Comparison of ENCODE assay signal across 9 cellular contexts in genomic region chr11:130449246-130449990, GRCh38. TPM values are rescaled to one million over a fixed set of nuclear protein-coding genes. Genes with fewer than 3 reads are reported as not detected.
DNase-seq lines count a peak whose midpoint lies in the region; ATAC-seq, FAIRE-seq and TF ChIP-seq lines count a peak whose summit lies in the region.
"Had no signal": no experiment of that assay in that cellular context is flagged by ENCODE, and none has a peak within 500 bp of the region (broad histone marks: within the 10 kb centered on the region; RNA-seq: fewer than 3 reads in every experiment).

No MANE protein-coding gene starts in this region.

- H3K4me3 Mint-ChIP-seq in endodermal cell = peak overlapping the region; percentile 63
- peak overlapping the region in 6 of 10 donors; percentile 31 to 74 (median 53) for H3K4me3 Mint-ChIP-seq in naive thymus-derived CD4-positive, alpha-beta T cell

- no peaks in the 10 kb centered on the region for H3K9me3 ChIP-seq in A549
- no peaks in the 10 kb centered on the region for H3K9me3 ChIP-seq in endodermal cell (ENCODE audit: control insufficient read depth, low read length)
- H3K9me3 ChIP-seq in naive thymus-derived CD4-positive, alpha-beta T cell (ENCODE audit: control insufficient read depth in 2 of 3, low read length in 3 of 3) = no peaks in the 10 kb centered on the region

- no peak overlapping the region for H3K27ac Mint-ChIP-seq in endodermal cell
- no peak overlapping the region for H3K27ac Mint-ChIP-seq in naive thymus-derived CD4-positive, alpha-beta T cell

- intact Hi-C loops in naive thymus-derived CD4-positive, alpha-beta T cell (cut with micrococcal nuclease) = no loop called here

- 21% methylated on average over 20 of the region's 71 CpGs for WGBS in A549 (ENCODE audit: missing lambda C conversion rate)
- 4% methylated on average over 20 to 71 of the region's 71 CpGs for WGBS in endodermal cell (ENCODE audit: insufficient coverage in 1 of 2, insufficient read length in 1 of 2), 2 experiments

- H3K36me3 Mint-ChIP-seq in endodermal cell (ENCODE audit: low read depth) = no peaks in the 10 kb centered on the region
- H3K36me3 Mint-ChIP-seq in naive thymus-derived CD4-positive, alpha-beta T cell = no peaks in the 10 kb centered on the region

- no peak overlapping the region for H3K9ac ChIP-seq in endodermal cell (ENCODE audit: extremely low read depth, low read length, poor library complexity, severe bottlenecking)

- H3K27me3 ChIP-seq in endodermal cell (ENCODE audit: control insufficient read depth, insufficient read depth, low read length, poor library complexity, severe bottlenecking) = peaks cover 41% of the 10 kb centered on the region
- no peaks in the 10 kb centered on the region for H3K27me3 ChIP-seq in naive thymus-derived CD4-positive, alpha-beta T cell (ENCODE audit: control insufficient read depth in 2 of 2, insufficient read depth in 2 of 2, low read length in 2 of 2)

- no peak for TF ChIP-seq CTCF in A549 (IDR thresholded peaks at IDR 0.05)
- no peak for TF ChIP-seq CTCF in endodermal cell (conservative IDR thresholded peaks at IDR 0.05)

- FAIRE-seq in A549 (lab: Jason Lieb, UNC) = no peak

- TF ChIP-seq POLR2A in A549 (IDR thresholded peaks at IDR 0.05; ENCODE audit: low read length) = 0 out of 2 replicates have a peak, but pooled peaks have one; percentile 3

- POLR2A ChIA-PET in A549 (lab: Yijun Ruan, JAX) = no interaction called here
- POLR2A ChIA-PET in naive thymus-derived CD4-positive, alpha-beta T cell (lab: Charles Lee) = no interaction called here

- no peaks in the 10 kb centered on the region for H3K36me3 ChIP-seq in endodermal cell (ENCODE audit: control insufficient read depth, insufficient read depth, low read length)
- H3K36me3 ChIP-seq in naive thymus-derived CD4-positive, alpha-beta T cell (ENCODE audit: control insufficient read depth in 2 of 3, insufficient read depth in 3 of 3, low read length in 3 of 3) = no peaks in the 10 kb centered on the region

- peaks cover 5% of the 10 kb centered on the region for H3K4me1 Mint-ChIP-seq in endodermal cell
- peaks cover 0 to 11% (median 4%) of the 10 kb centered on the region in 7 donors for H3K4me1 Mint-ChIP-seq in naive thymus-derived CD4-positive, alpha-beta T cell

- H3K27ac ChIP-seq in A549 (peak overlapping the region; percentile 70 to 83), endodermal cell (ENCODE audit: low read depth, low read length) (no peak overlapping the region)
- no peak overlapping the region for H3K27ac ChIP-seq in naive thymus-derived CD4-positive, alpha-beta T cell (ENCODE audit: low read depth, low read length)

- H3K4me2 ChIP-seq in A549 = peak overlapping the region; percentile 99

- peaks cover 1% of the 10 kb centered on the region for H3K9me3 Mint-ChIP-seq in endodermal cell
- peaks cover 0 to 1% (median 0%) of the 10 kb centered on the region in 11 donors for H3K9me3 Mint-ChIP-seq in naive thymus-derived CD4-positive, alpha-beta T cell

- peaks cover 16% of the 10 kb centered on the region; the same call in 1 of the 3 replicates for H3K4me1 ChIP-seq in A549
- H3K4me1 ChIP-seq in endodermal cell (ENCODE audit: control insufficient read depth, insufficient read depth, low read length) = no peaks in the 10 kb centered on the region
- H3K4me1 ChIP-seq in naive thymus-derived CD4-positive, alpha-beta T cell (ENCODE audit: control insufficient read depth in 2 of 2, insufficient read depth in 2 of 2, low read length in 2 of 2) = no peaks in the 10 kb centered on the region

- CTCF ChIA-PET in A549 (lab: Yijun Ruan, JAX) = no interaction called here
- CTCF ChIA-PET in naive thymus-derived CD4-positive, alpha-beta T cell (lab: Charles Lee) = no interaction called here

- TF ChIP-seq EP300 in A549 (IDR thresholded peaks at IDR 0.05) = no peak
- no peak for TF ChIP-seq EP300 in Ishikawa (IDR thresholded peaks at IDR 0.05; ENCODE audit: borderline replicate concordance)

- no peak for DNase-seq in A549 (ENCODE audit: low read depth in 1 of 2, low spot score in 1 of 2)
- peak; percentile 72 for DNase-seq in endodermal cell
- no peak for DNase-seq in naive thymus-derived CD4-positive, alpha-beta T cell
- no peak for DNase-seq in NCI-H128 (lab: John Stamatoyannopoulos, UW; ENCODE audit: unreplicated experiment)
- no peak for DNase-seq in DMS153 (lab: John Stamatoyannopoulos, UW)
- DNase-seq in stimulated activated naive CD4-positive, alpha-beta T cell treated with Interleukin-2 at 50 U/mL for 16 hours (lab: John Stamatoyannopoulos, UW) = no peak
- no peak for DNase-seq in NCI-H1436 (lab: John Stamatoyannopoulos, UW)

- TF ChIP-seq RAD21 in A549 (conservative IDR thresholded peaks at IDR 0.05 in 1 of 2, IDR thresholded peaks at IDR 0.05 in 1 of 2) (no peak), Ishikawa (IDR thresholded peaks at IDR 0.05; ENCODE audit: low read depth) (no peak)

- ATAC-seq in A549 = peak; percentile 26 to 40; a peak in 4 of 6 replicates
- no peak for ATAC-seq in naive thymus-derived CD4-positive, alpha-beta T cell

- H3K4me3 ChIP-seq in A549 (peak overlapping the region; percentile 56), endodermal cell (ENCODE audit: low read length) (peak overlapping the region; percentile 81)
- no peak overlapping the region for H3K4me3 ChIP-seq in naive thymus-derived CD4-positive, alpha-beta T cell (ENCODE audit: low read length)

- peaks cover 69% of the 10 kb centered on the region for H3K27me3 Mint-ChIP-seq in endodermal cell (ENCODE audit: insufficient read depth)
- H3K27me3 Mint-ChIP-seq in naive thymus-derived CD4-positive, alpha-beta T cell = peaks cover 9 to 74% (median 45%) of the 10 kb centered on the region in 5 donors

TF ChIP-seq in A549, 52 proteins besides CTCF, POLR2A, EP300 and RAD21 (continues in another document):
- TF ChIP-seq HOXB13 (CRISPR knock-in tag; IDR thresholded peaks at IDR 0.05; ENCODE audit: low read depth) (no peak), HOXA7 (CRISPR knock-in tag; IDR thresholded peaks at IDR 0.05) (no peak), PBX3 (IDR thresholded peaks at IDR 0.05) (no peak), MAFK (IDR thresholded peaks at IDR 0.05; ENCODE audit: partially characterized antibody) (no peak), HOXB5 (CRISPR knock-in tag; IDR thresholded peaks at IDR 0.05) (no peak), CBX2 (IDR thresholded peaks at IDR 0.05; ENCODE audit: borderline replicate concordance, low read depth) (no peak)

TF ChIP-seq in Ishikawa, 13 proteins besides CTCF, POLR2A, EP300 and RAD21:
- no peak for TF ChIP-seq FOXM1 (IDR thresholded peaks at IDR 0.05; ENCODE audit: borderline replicate concordance, low read depth)
- 0 out of 2 replicates have a peak, but pooled peaks have one; percentile 16 for TF ChIP-seq ZBTB7A (IDR thresholded peaks at IDR 0.05; ENCODE audit: low read depth)
- TF ChIP-seq, protein P1, sequence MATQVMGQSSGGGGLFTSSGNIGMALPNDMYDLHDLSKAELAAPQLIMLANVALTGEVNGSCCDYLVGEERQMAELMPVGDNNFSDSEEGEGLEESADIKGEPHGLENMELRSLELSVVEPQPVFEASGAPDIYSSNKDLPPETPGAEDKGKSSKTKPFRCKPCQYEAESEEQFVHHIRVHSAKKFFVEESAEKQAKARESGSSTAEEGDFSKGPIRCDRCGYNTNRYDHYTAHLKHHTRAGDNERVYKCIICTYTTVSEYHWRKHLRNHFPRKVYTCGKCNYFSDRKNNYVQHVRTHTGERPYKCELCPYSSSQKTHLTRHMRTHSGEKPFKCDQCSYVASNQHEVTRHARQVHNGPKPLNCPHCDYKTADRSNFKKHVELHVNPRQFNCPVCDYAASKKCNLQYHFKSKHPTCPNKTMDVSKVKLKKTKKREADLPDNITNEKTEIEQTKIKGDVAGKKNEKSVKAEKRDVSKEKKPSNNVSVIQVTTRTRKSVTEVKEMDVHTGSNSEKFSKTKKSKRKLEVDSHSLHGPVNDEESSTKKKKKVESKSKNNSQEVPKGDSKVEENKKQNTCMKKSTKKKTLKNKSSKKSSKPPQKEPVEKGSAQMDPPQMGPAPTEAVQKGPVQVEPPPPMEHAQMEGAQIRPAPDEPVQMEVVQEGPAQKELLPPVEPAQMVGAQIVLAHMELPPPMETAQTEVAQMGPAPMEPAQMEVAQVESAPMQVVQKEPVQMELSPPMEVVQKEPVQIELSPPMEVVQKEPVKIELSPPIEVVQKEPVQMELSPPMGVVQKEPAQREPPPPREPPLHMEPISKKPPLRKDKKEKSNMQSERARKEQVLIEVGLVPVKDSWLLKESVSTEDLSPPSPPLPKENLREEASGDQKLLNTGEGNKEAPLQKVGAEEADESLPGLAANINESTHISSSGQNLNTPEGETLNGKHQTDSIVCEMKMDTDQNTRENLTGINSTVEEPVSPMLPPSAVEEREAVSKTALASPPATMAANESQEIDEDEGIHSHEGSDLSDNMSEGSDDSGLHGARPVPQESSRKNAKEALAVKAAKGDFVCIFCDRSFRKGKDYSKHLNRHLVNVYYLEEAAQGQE (IDR thresholded peaks at IDR 0.05; ENCODE audit: low read depth) = no peak
- TF ChIP-seq NFIC (IDR thresholded peaks at IDR 0.05) = no peak

RNA-seq across cellular contexts. Expression of gene ADAMTS15, which starts 1.0 kb away (rescaled TPM):
- polyA plus RNA-seq in A549 (2011; rRNA removed) (2.2 and 2.7 TPM in 2 replicates), A549 (2017; fragmentation: RNase III; extraction: RNeasy Plus Mini Kit Qiagen cat#74134 plus additional on column Dnase treatment) (3.4 to 4.3 TPM (median 4.0 TPM) in 3 replicates)
- 2.1 and 3.0 TPM in 2 replicates for polyA plus RNA-seq in A549 (2012; cell fraction: cytosol; rRNA removed)
- 12.4 and 13.7 TPM in 2 replicates for polyA plus RNA-seq in A549 (2012; cell fraction: nucleus; rRNA removed)
- polyA minus RNA-seq in A549 (2011; rRNA and poly(A)+ RNA removed) = 4.7 and 6.2 TPM in 2 replicates
- total RNA-seq in endodermal cell = 1 to 10 TPM in 1 of 2 donors, under 1 TPM in 1; 0.27 to 1.0 TPM
- 6.9 TPM for polyA plus RNA-seq in endodermal cell (2013, experiment 1 of 2)
- 5.3 TPM for polyA plus RNA-seq in endodermal cell (2013, experiment 2 of 2)
- total RNA-seq in naive thymus-derived CD4-positive, alpha-beta T cell = under 1 TPM in 1 of 5 experiments, not detected in 4; 0.12 TPM
- polyA plus RNA-seq in naive thymus-derived CD4-positive, alpha-beta T cell = not detected

RNA-seq across cellular contexts. Expression of gene ADAMTS8, which starts 21.0 kb away (rescaled TPM):
- 0.15 and 0.17 TPM in 2 replicates for polyA plus RNA-seq in A549 (2011; rRNA removed)
- 0.33 and 0.49 TPM in 2 replicates for polyA plus RNA-seq in A549 (2012; cell fraction: cytosol; rRNA removed)
- polyA plus RNA-seq in A549 (2012; cell fraction: nucleus; rRNA removed) = 0.76 and 0.84 TPM in 2 replicates
- polyA plus RNA-seq in A549 (2017; fragmentation: RNase III; extraction: RNeasy Plus Mini Kit Qiagen cat#74134 plus additional on column Dnase treatment) = 0.26 to 0.34 TPM (median 0.33 TPM) in 3 replicates
- 0.34 and 0.41 TPM in 2 replicates for polyA minus RNA-seq in A549 (2011; rRNA and poly(A)+ RNA removed)
- total RNA-seq in endodermal cell = 1 to 10 TPM in 1 of 2 donors, under 1 TPM in 1; 1.00 to 4.0 TPM
- 2.3 TPM for polyA plus RNA-seq in endodermal cell (2013, experiment 1 of 2)
- 2.6 TPM for polyA plus RNA-seq in endodermal cell (2013, experiment 2 of 2)
- total RNA-seq in naive thymus-derived CD4-positive, alpha-beta T cell = not detected
- polyA plus RNA-seq in naive thymus-derived CD4-positive, alpha-beta T cell = not detected
- total RNA-seq: pulmonary artery endothelial cell had no signal

Comparison
In these comparisons a context has a peak if more than half of its experiments do, and no peak if none do; other contexts are left out.
1. H3K27ac ChIP-seq: peak in A549 (2 of 2); none in endodermal cell (single experiment) and naive thymus-derived CD4-positive, alpha-beta T cell (single experiment).